In genomic region chr17:8956521-8956920, GRCh38 we compare ENCODE assay signal across 14 cellular contexts. TPM values are rescaled to one million over a fixed set of nuclear protein-coding genes. Genes with fewer than 3 reads are reported as not detected.
DNase-seq lines count a peak whose midpoint lies in the region; ATAC-seq and TF ChIP-seq lines count a peak whose summit lies in the region.
"Had no signal": no experiment of that assay in that cellular context is flagged by ENCODE, and none has a peak within 500 bp of the region (broad histone marks: within the 10 kb centered on the region; RNA-seq: fewer than 3 reads in every experiment).

No MANE protein-coding gene starts in this region.

- peak; percentile 71 for ATAC-seq in HG02678 (IDR thresholded peaks at IDR 0.05; ENCODE audit: unreplicated experiment)
- ATAC-seq in activated CD8-positive, alpha-beta T cell treated with anti-CD3 and anti-CD28 coated beads for 36 hours, result peak; percentile 72
- ATAC-seq in stimulated activated naive CD8-positive, alpha-beta T cell treated with anti-CD3 and anti-CD28 coated beads, Interleukin-15, amount 100 ng/mL, for 72 hours, result peak; percentile 81
- ATAC-seq in psoas muscle, result no peak

- H3K9ac ChIP-seq in trophoblast cell (ENCODE audit: low read length), result no peak overlapping the region

- intact Hi-C loops in activated CD8-positive, alpha-beta T cell treated with anti-CD3 and anti-CD28 coated beads for 36 hours (cut with micrococcal nuclease), result no loop called here
- intact Hi-C loops in psoas muscle (cut with DNase I), result no loop called here

- H3K4me3 ChIP-seq in psoas muscle (no peak overlapping the region), trophoblast cell (ENCODE audit: low read depth, low read length) (no peak overlapping the region)
- H3K4me3 ChIP-seq: tibial nerve had no signal

- no peaks in the 10 kb centered on the region for H3K79me2 ChIP-seq in trophoblast cell (ENCODE audit: control insufficient read depth, insufficient read depth, low read length, poor library complexity)

- H3K36me3 ChIP-seq in psoas muscle (ENCODE audit: insufficient read depth in 1 of 2, low read depth in 1 of 2), result no peaks in the 10 kb centered on the region
- H3K36me3 ChIP-seq in trophoblast cell (ENCODE audit: control insufficient read depth in 1 of 2, insufficient read depth in 2 of 2, low read length in 2 of 2), result no peaks in the 10 kb centered on the region
- H3K36me3 ChIP-seq: tibial nerve had no signal

- H2BK120ac ChIP-seq in trophoblast cell (ENCODE audit: insufficient read depth, low read length, poor library complexity), result no peak overlapping the region

- no peak overlapping the region for H3K14ac ChIP-seq in trophoblast cell (ENCODE audit: low read length)

- no peaks in the 10 kb centered on the region for H3K9me3 ChIP-seq in psoas muscle
- H3K9me3 ChIP-seq in trophoblast cell (ENCODE audit: insufficient read depth, low read depth, low read length), result peaks cover 2% of the 10 kb centered on the region
- H3K9me3 ChIP-seq: tibial nerve had no signal

- peak overlapping the region; percentile 51 for H3K4me3 Mint-ChIP-seq in activated naive CD4-positive, alpha-beta T cell treated with anti-CD3 and anti-CD28 coated beads, Interleukin-2, amount 50 U/mL, for 24 hours
- peak overlapping the region; percentile 30 for H3K4me3 Mint-ChIP-seq in activated CD8-positive, alpha-beta T cell treated with anti-CD3 and anti-CD28 coated beads for 36 hours
- peak overlapping the region; percentile 74 to 82 for H3K4me3 Mint-ChIP-seq in stimulated activated naive CD8-positive, alpha-beta T cell treated with anti-CD3 and anti-CD28 coated beads, Interleukin-15, amount 100 ng/mL, for 72 hours

- H2AFZ ChIP-seq in trophoblast cell (ENCODE audit: insufficient read depth, low read length, poor library complexity), result no peak overlapping the region

- H4K8ac ChIP-seq in trophoblast cell (ENCODE audit: low read depth, low read length), result no peak overlapping the region

- no peak overlapping the region for H3K18ac ChIP-seq in trophoblast cell (ENCODE audit: low read length)

- TF ChIP-seq CTCF in activated CD8-positive, alpha-beta T cell treated with anti-CD3 and anti-CD28 coated beads for 36 hours (IDR thresholded peaks at IDR 0.05), result no peak
- TF ChIP-seq CTCF in psoas muscle (IDR thresholded peaks at IDR 0.05), result no peak

- no peak overlapping the region for H3K23ac ChIP-seq in trophoblast cell (ENCODE audit: low read length)

- H3K27ac Mint-ChIP-seq in activated naive CD4-positive, alpha-beta T cell treated with anti-CD3 and anti-CD28 coated beads, Interleukin-2, amount 50 U/mL, for 24 hours, result peak overlapping the region; percentile 83
- peak overlapping the region; percentile 87 for H3K27ac Mint-ChIP-seq in activated CD8-positive, alpha-beta T cell treated with anti-CD3 and anti-CD28 coated beads for 36 hours
- H3K27ac Mint-ChIP-seq in stimulated activated naive CD8-positive, alpha-beta T cell treated with anti-CD3 and anti-CD28 coated beads, Interleukin-15, amount 100 ng/mL, for 72 hours, result peak overlapping the region in 1 of 2 donors; percentile 70

- H2BK5ac ChIP-seq in trophoblast cell (ENCODE audit: low read depth, low read length, poor library complexity), result no peak overlapping the region

- H3K4me1 ChIP-seq in psoas muscle (no peaks in the 10 kb centered on the region), trophoblast cell (ENCODE audit: control insufficient read depth in 1 of 2, insufficient read depth in 2 of 2, low read length in 2 of 2) (no peaks in the 10 kb centered on the region)
- H3K4me1 ChIP-seq: tibial nerve had no signal

- no peak overlapping the region for H4K12ac ChIP-seq in trophoblast cell (ENCODE audit: low read depth, low read length)

- no peaks in the 10 kb centered on the region for H3K79me1 ChIP-seq in trophoblast cell (ENCODE audit: low read length)

- H3K4ac ChIP-seq in trophoblast cell (ENCODE audit: low read depth, low read length), result no peak overlapping the region

- H3K9me3 Mint-ChIP-seq in activated naive CD4-positive, alpha-beta T cell treated with anti-CD3 and anti-CD28 coated beads, Interleukin-2, amount 50 U/mL, for 24 hours, result no peaks in the 10 kb centered on the region
- peaks cover 8% of the 10 kb centered on the region for H3K9me3 Mint-ChIP-seq in activated CD8-positive, alpha-beta T cell treated with anti-CD3 and anti-CD28 coated beads for 36 hours
- peaks cover 0 to 15% of the 10 kb centered on the region in 2 donors for H3K9me3 Mint-ChIP-seq in stimulated activated naive CD8-positive, alpha-beta T cell treated with anti-CD3 and anti-CD28 coated beads, Interleukin-15, amount 100 ng/mL, for 72 hours

- H3K36me3 Mint-ChIP-seq in activated naive CD4-positive, alpha-beta T cell treated with anti-CD3 and anti-CD28 coated beads, Interleukin-2, amount 50 U/mL, for 24 hours, result peaks cover 29% of the 10 kb centered on the region
- H3K36me3 Mint-ChIP-seq in activated CD8-positive, alpha-beta T cell treated with anti-CD3 and anti-CD28 coated beads for 36 hours (ENCODE audit: low read depth), result peaks cover 77% of the 10 kb centered on the region

- no peaks in the 10 kb centered on the region for H3K27me3 Mint-ChIP-seq in activated naive CD4-positive, alpha-beta T cell treated with anti-CD3 and anti-CD28 coated beads, Interleukin-2, amount 50 U/mL, for 24 hours
- no peaks in the 10 kb centered on the region for H3K27me3 Mint-ChIP-seq in activated CD8-positive, alpha-beta T cell treated with anti-CD3 and anti-CD28 coated beads for 36 hours
- no peaks in the 10 kb centered on the region for H3K27me3 Mint-ChIP-seq in stimulated activated naive CD8-positive, alpha-beta T cell treated with anti-CD3 and anti-CD28 coated beads, Interleukin-15, amount 100 ng/mL, for 72 hours

- 50 to 59% (median 54%) methylated on average over 5 of the region's 5 CpGs for WGBS in psoas muscle, 3 donors
- WGBS in trophoblast cell (ENCODE audit: extremely low coverage, insufficient coverage, insufficient read length), result no CpG with 5 or more reads among the region's 5 CpGs

- POLR2A ChIA-PET in activated CD8-positive, alpha-beta T cell treated with anti-CD3 and anti-CD28 coated beads for 36 hours (lab: Charles Lee), result interaction anchor here (1.9 to 20.0 kb wide), 4 partner anchors 8 to 40 kb away, joined by 7 to 333 read pairs (median 8); partner anchors contain the start of gene PIK3R5

- H3K4me1 Mint-ChIP-seq in activated naive CD4-positive, alpha-beta T cell treated with anti-CD3 and anti-CD28 coated beads, Interleukin-2, amount 50 U/mL, for 24 hours, result peaks cover 97% of the 10 kb centered on the region
- H3K4me1 Mint-ChIP-seq in activated CD8-positive, alpha-beta T cell treated with anti-CD3 and anti-CD28 coated beads for 36 hours (ENCODE audit: low read depth), result peaks cover 94% of the 10 kb centered on the region
- H3K4me1 Mint-ChIP-seq in stimulated activated naive CD8-positive, alpha-beta T cell treated with anti-CD3 and anti-CD28 coated beads, Interleukin-15, amount 100 ng/mL, for 72 hours, result peaks cover 98% of the 10 kb centered on the region

- no peak overlapping the region for H3K27ac ChIP-seq in psoas muscle
- H3K27ac ChIP-seq in trophoblast cell (ENCODE audit: low read depth, low read length), result no peak overlapping the region

- peaks cover 0 to 9% (median 7%) of the 10 kb centered on the region in 3 donors for H3K27me3 ChIP-seq in psoas muscle (ENCODE audit: insufficient read depth in 3 of 3, low read length in 2 of 3)
- peaks cover 2% of the 10 kb centered on the region for H3K27me3 ChIP-seq in trophoblast cell (ENCODE audit: insufficient read depth, low read length)

- H4K91ac ChIP-seq in trophoblast cell (ENCODE audit: low read depth, low read length), result no peak overlapping the region

- no peak for DNase-seq in activated naive CD4-positive, alpha-beta T cell treated with anti-CD3 and anti-CD28 coated beads, Interleukin-2, amount 50 U/mL, for 16 hours
- peak; percentile 44 for DNase-seq in activated CD8-positive, alpha-beta T cell treated with anti-CD3 and anti-CD28 coated beads for 36 hours
- peak in 1 of 2 donors; percentile 38 for DNase-seq in stimulated activated naive CD8-positive, alpha-beta T cell treated with anti-CD3 and anti-CD28 coated beads, Interleukin-15, amount 100 ng/mL, for 72 hours
- DNase-seq in psoas muscle (no peak), NCI-H226 (no peak), trophoblast cell (no peak)
- DNase-seq: EL, NCI-H2171 had no signal

- no peak overlapping the region for H2AK5ac ChIP-seq in trophoblast cell (ENCODE audit: low read length)

- no peak overlapping the region for H2BK12ac ChIP-seq in trophoblast cell (ENCODE audit: low read length)

- no peak overlapping the region for H3K4me2 ChIP-seq in trophoblast cell (ENCODE audit: low read length)

- CTCF ChIA-PET in activated CD8-positive, alpha-beta T cell treated with anti-CD3 and anti-CD28 coated beads for 36 hours (lab: Charles Lee), result interaction anchor here (0.9 to 3.3 kb wide), 5 partner anchors 8 to 62 kb away, joined by 3 to 17 read pairs (median 5); no protein-coding TSS in a partner anchor

RNA-seq across cellular contexts. Expression of gene PIK3R5, which starts 9.0 kb away (rescaled TPM):
- 10 to 100 TPM; 46.7 to 50.4 TPM for total RNA-seq in activated CD8-positive, alpha-beta T cell treated with anti-CD3 and anti-CD28 coated beads for 36 hours
- 1 to 10 TPM; 1.1 to 2.9 (median 1.9) TPM for total RNA-seq in psoas muscle
- under 1 TPM; 0.20 to 0.51 (median 0.47) TPM for polyA plus RNA-seq in psoas muscle
- polyA plus RNA-seq in trophoblast cell (2013), result 0.04 TPM in 1 of 2 replicates, not detected in the other
- total RNA-seq: chondrocyte, LHCN-M2 had no signal
- polyA plus RNA-seq: keratinocyte had no signal

Comparison
In these comparisons a context has a peak if more than half of its experiments do, and no peak if none do; other contexts are left out.
1. ATAC-seq: peak in HG02678 (single experiment), activated CD8-positive, alpha-beta T cell treated with anti-CD3 and anti-CD28 coated beads for 36 hours (single experiment) and stimulated activated naive CD8-positive, alpha-beta T cell treated with anti-CD3 and anti-CD28 coated beads, Interleukin-15, amount 100 ng/mL, for 72 hours (single experiment); none in psoas muscle (0 of 4).
2. RNA of gene PIK3R5, which starts 9.0 kb away (total RNA-seq): 46.7 to 50.4 TPM in activated CD8-positive, alpha-beta T cell treated with anti-CD3 and anti-CD28 coated beads for 36 hours; 1.1 to 2.9 TPM in psoas muscle; every median in the first group is over 10 times any median in the second.
3. Peak in every context shown above with its lines, with median percentiles within 50 percentile points of each other: H3K4me3 Mint-ChIP-seq.